In genomic region chr2:199312931-199313330, GRCh38 we compare ENCODE assay signal across 34 cellular contexts.
"Had no signal": no experiment of that assay in that cellular context is flagged by ENCODE, and none has a peak within 500 bp of the region (broad histone marks: within the 10 kb centered on the region; RNA-seq: fewer than 3 reads in every experiment).

No MANE protein-coding gene starts in this region.

- H3K36me3 ChIP-seq: adrenal gland, brain microvascular endothelial cell, breast epithelium had no signal

- H3K9me3 ChIP-seq: adrenal gland, body of pancreas, breast epithelium had no signal

- H3K27me3 ChIP-seq: adrenal gland, body of pancreas, brain microvascular endothelial cell, breast epithelium had no signal

- H3K4me1 ChIP-seq: adrenal gland, body of pancreas, breast epithelium had no signal

- DNase-seq: activated B cell treated with CpG ODN at 0.5 μM for 24 hours; activated CD4-positive, alpha-beta memory T cell treated with anti-CD3 and anti-CD28 coated beads for 36 hours; activated CD4-positive, alpha-beta T cell treated with anti-CD3 and anti-CD28 coated beads for 4 hours; activated CD4-positive, alpha-beta T cell treated with anti-CD3 and anti-CD28 coated beads, Interleukin-2, amount 10 ng/mL, durations not matched to agents 24 days and 14 days; activated CD4-positive, alpha-beta T cell treated with anti-CD3 and anti-CD28 coated beads, Interleukin-2, amount 50 U/mL, for 1 hour; activated CD4-positive, alpha-beta T cell treated with anti-CD3 and anti-CD28 coated beads, Interleukin-2, amount 50 U/mL, for 4 hours; activated CD4-positive, CD25-positive, alpha-beta regulatory T cell treated with anti-CD3 and anti-CD28 coated beads, Interleukin-2, amount 50 U/mL, for 72 hours; activated CD8-positive, alpha-beta memory T cell treated with anti-CD3 and anti-CD28 coated beads, Interleukin-2, amount 50 U/mL, for 4 hours; activated CD8-positive, alpha-beta T cell treated with anti-CD3 and anti-CD28 coated beads for 36 hours; activated effector memory CD4-positive, alpha-beta T cell treated with anti-CD3 and anti-CD28 coated beads, Interleukin-2, amount 50 U/mL, for 16 hours; activated gamma-delta T cell treated with Interleukin-2 at 50 U/mL for 16 hours; activated naive CD4-positive, alpha-beta T cell; activated naive CD4-positive, alpha-beta T cell treated with anti-CD3 and anti-CD28 coated beads for 36 hours; activated naive CD4-positive, alpha-beta T cell treated with anti-CD3 and anti-CD28 coated beads, Interleukin-2, amount 50 U/mL, for 16 hours; activated naive CD8-positive, alpha-beta T cell treated with anti-CD3 and anti-CD28 coated beads for 36 hours; activated T-cell treated with anti-CD3 and anti-CD28 coated beads for 4 hours; activated T-cell treated with anti-CD3 and anti-CD28 coated beads, Interleukin-2, amount 50 U/mL, for 1 hour; activated T-cell treated with anti-CD3 and anti-CD28 coated beads, Interleukin-2, amount 50 U/mL, for 4 hours; activated T-cell treated with anti-CD3 and anti-CD28 coated beads, Interleukin-2, amount 50 U/mL, for 72 hours; adrenal gland; amniotic stem cell; aorta; body of pancreas; brain microvascular endothelial cell; central memory CD4-positive, alpha-beta T cell; T-helper 1 cell; T-helper 2 cell; T-helper 9 cell had no signal

- H3K4me3 ChIP-seq: adrenal gland, body of pancreas, breast epithelium had no signal

- H3K27ac ChIP-seq: adrenal gland, body of pancreas, brain microvascular endothelial cell, breast epithelium, VCaP had no signal

- FAIRE-seq: astrocyte, TTC549 had no signal

- ATAC-seq: activated CD8-positive, alpha-beta T cell treated with anti-CD3 and anti-CD28 coated beads for 36 hours; activated naive CD4-positive, alpha-beta T cell treated with anti-CD3 and anti-CD28 coated beads, Interleukin-2, amount 50 U/mL, for 72 hours; activated T-cell treated with anti-CD3 and anti-CD28 coated beads, Interleukin-2, amount 50 U/mL, for 4 hours; activated T-cell treated with anti-CD3 and anti-CD28 coated beads, Interleukin-2, amount 50 U/mL, for 72 hours; activated T-helper 17 cell treated with anti-CD3 and anti-CD28 coated beads, Interleukin-2, amount 50 U/mL, for 72 hours; body of pancreas had no signal
